ENCODE assay signal across 1 cellular context in genomic region chr5:56900858-56901578, GRCh38.
TF ChIP-seq lines count a peak whose summit lies in the region.

No MANE protein-coding gene starts in this region.

TF ChIP-seq in HCT116, 20 proteins besides CTCF, POLR2A, EP300 and RAD21:
- TF ChIP-seq, protein P1, sequence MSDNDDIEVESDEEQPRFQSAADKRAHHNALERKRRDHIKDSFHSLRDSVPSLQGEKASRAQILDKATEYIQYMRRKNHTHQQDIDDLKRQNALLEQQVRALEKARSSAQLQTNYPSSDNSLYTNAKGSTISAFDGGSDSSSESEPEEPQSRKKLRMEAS (IDR thresholded peaks at IDR 0.05), result no peak
- TF ChIP-seq YY1 (IDR thresholded peaks at IDR 0.05; ENCODE audit: extremely low read depth, insufficient replicate concordance, low read depth, low read length), result no peak
- no peak for TF ChIP-seq TCF7L2 (IDR thresholded peaks at IDR 0.05; ENCODE audit: borderline replicate concordance, extremely low read depth, insufficient read depth, insufficient read length)
- no peak for TF ChIP-seq SP1 (IDR thresholded peaks at IDR 0.05; ENCODE audit: low read depth)
- TF ChIP-seq ZFX (IDR thresholded peaks at IDR 0.05), result no peak
- TF ChIP-seq ELF1 (IDR thresholded peaks at IDR 0.05; ENCODE audit: borderline replicate concordance, low read depth), result no peak
- no peak for TF ChIP-seq FOSL1 (IDR thresholded peaks at IDR 0.05; ENCODE audit: low read depth)
